ENCODE assay signal across 8 cellular contexts in genomic region chr19:40284251-40284500, GRCh38. TPM values are rescaled to one million over a fixed set of nuclear protein-coding genes. Genes with fewer than 3 reads are reported as not detected.
DNase-seq lines count a peak whose midpoint lies in the region; ATAC-seq and TF ChIP-seq lines count a peak whose summit lies in the region.

No MANE protein-coding gene starts in this region.

- WGBS in GM23248 (ENCODE audit: low coverage in 1 of 2, low lambda C conversion rate in 2 of 2, missing lambda C conversion rate in 2 of 2), 2 experiments, result 12 to 17% methylated on average over 4 of the region's 4 CpGs

- in situ Hi-C loops in GM23248 (cut with MboI), result no loop called here

- no peaks in the 10 kb centered on the region for H3K36me3 ChIP-seq in GM23248 (ENCODE audit: low read depth)
- H3K36me3 ChIP-seq in skeletal muscle satellite cell (ENCODE audit: insufficient read depth, low read length), result peaks cover 6% of the 10 kb centered on the region

- peak overlapping the region; percentile 89 for H3K4me3 Mint-ChIP-seq in glutamatergic neuron (ENCODE audit: unreplicated experiment)

- peaks cover 10% of the 10 kb centered on the region; the same call in 1 of the 2 replicates for H3F3A ChIP-seq in GM23248 (ENCODE audit: insufficient read depth)

- no peaks in the 10 kb centered on the region for H3K9me2 ChIP-seq in GM23248 (ENCODE audit: insufficient read depth)

- H3K27me3 ChIP-seq in GM23248 (replicated peaks; ENCODE audit: insufficient read depth), result no peaks in the 10 kb centered on the region
- H3K27me3 ChIP-seq in skeletal muscle satellite cell (ENCODE audit: control insufficient read depth, insufficient read depth, low read length), result no peaks in the 10 kb centered on the region

- H3K36me3 Mint-ChIP-seq in glutamatergic neuron (ENCODE audit: unreplicated experiment), result no peaks in the 10 kb centered on the region

- no peak for DNase-seq in GM23248
- no peak for DNase-seq in glutamatergic neuron
- no peak for DNase-seq in mesenteric fat pad (ENCODE audit: low spot score)
- no peak for DNase-seq in NCI-H345 (lab: John Stamatoyannopoulos, UW)

- H3K4me1 Mint-ChIP-seq in glutamatergic neuron (ENCODE audit: low read depth, unreplicated experiment), result peaks cover 33% of the 10 kb centered on the region

- no peaks in the 10 kb centered on the region for H4K20me1 ChIP-seq in GM23248 (ENCODE audit: insufficient read depth)

- peaks cover 41% of the 10 kb centered on the region for H3K4me1 ChIP-seq in GM23248 (ENCODE audit: insufficient read depth)
- peaks cover 50% of the 10 kb centered on the region for H3K4me1 ChIP-seq in skeletal muscle satellite cell (ENCODE audit: control insufficient read depth, insufficient read depth, low read length)

- H3K79me2 ChIP-seq in GM23248 (ENCODE audit: insufficient read depth), result peaks cover 59% of the 10 kb centered on the region

- H3K27me3 Mint-ChIP-seq in glutamatergic neuron (ENCODE audit: unreplicated experiment), result peaks cover 16% of the 10 kb centered on the region

- TF ChIP-seq CTCF in WI38 (IDR thresholded peaks at IDR 0.05; ENCODE audit: low read depth, low read length) (no peak), glutamatergic neuron (IDR thresholded peaks at IDR 0.05; ENCODE audit: partially characterized antibody, unreplicated experiment) (no peak)

- H3K4me3 ChIP-seq in GM23248 (peak overlapping the region; percentile 81), WI38 (ENCODE audit: low read depth, low read length) (peak overlapping the region; percentile 91), skeletal muscle satellite cell (ENCODE audit: low read length) (peak overlapping the region; percentile 86)

- peak overlapping the region; percentile 88 for H3K9ac ChIP-seq in GM23248
- H3K9ac ChIP-seq in skeletal muscle satellite cell (ENCODE audit: low read depth, low read length), result peak overlapping the region; percentile 90

- H3K9me3 Mint-ChIP-seq in glutamatergic neuron (ENCODE audit: unreplicated experiment), result peaks cover 15% of the 10 kb centered on the region

- no peaks in the 10 kb centered on the region for H3K9me3 ChIP-seq in GM23248 (ENCODE audit: low read depth)
- no peaks in the 10 kb centered on the region for H3K9me3 ChIP-seq in skeletal muscle satellite cell (replicated peaks; ENCODE audit: low read length)

- peak overlapping the region; percentile 30 for H2AFZ ChIP-seq in GM23248

- ATAC-seq in GM18505 (IDR thresholded peaks at IDR 0.05; ENCODE audit: unreplicated experiment) (no peak), GM21576 (IDR thresholded peaks at IDR 0.05; ENCODE audit: unreplicated experiment) (no peak)

- H3K4me2 ChIP-seq in GM23248 (ENCODE audit: unreplicated experiment) (peak overlapping the region; percentile 85), skeletal muscle satellite cell (ENCODE audit: low read length) (peak overlapping the region; percentile 92)

- peak overlapping the region; percentile 72 for H3K27ac ChIP-seq in GM23248

- peak overlapping the region; percentile 85 for H3K27ac Mint-ChIP-seq in glutamatergic neuron (ENCODE audit: unreplicated experiment)

- no peak for TF ChIP-seq POLR2A in GM18505 (IDR thresholded peaks at IDR 0.05; ENCODE audit: borderline replicate concordance, extremely low read depth, insufficient read depth, insufficient read length)

RNA-seq across cellular contexts. Expression of gene AKT2, which starts 1.0 kb away (rescaled TPM):
- 123 and 145 TPM in 2 replicates for total RNA-seq in GM23248 (2014; rRNA removed; shearing (Covaris generic))
- 41.5 and 42.5 TPM in 2 replicates for polyA plus RNA-seq in GM23248 (2016; fragmentation: Nextera tagmentation; extraction: Ambion mirVana)
- total RNA-seq in glutamatergic neuron (ENCODE audit: unreplicated experiment) (197 TPM), mesenteric fat pad (189 TPM)
- total RNA-seq in skeletal muscle satellite cell (2012; rRNA removed), result 87.4 and 101 TPM in 2 replicates

RNA-seq across cellular contexts. Expression of gene CCNP, which starts 57.7 kb away (rescaled TPM):
- not detected in 2 replicates for total RNA-seq in GM23248 (2014; rRNA removed; shearing (Covaris generic))
- polyA plus RNA-seq in GM23248 (2016; fragmentation: Nextera tagmentation; extraction: Ambion mirVana), result 0.19 and 0.23 TPM in 2 replicates
- total RNA-seq in glutamatergic neuron (ENCODE audit: unreplicated experiment) (2.3 TPM), mesenteric fat pad (0.39 TPM)
- not detected in 2 replicates for total RNA-seq in skeletal muscle satellite cell (2012; rRNA removed)
